9 cellular contexts compared by ENCODE assay signal in the genomic region with DNA sequence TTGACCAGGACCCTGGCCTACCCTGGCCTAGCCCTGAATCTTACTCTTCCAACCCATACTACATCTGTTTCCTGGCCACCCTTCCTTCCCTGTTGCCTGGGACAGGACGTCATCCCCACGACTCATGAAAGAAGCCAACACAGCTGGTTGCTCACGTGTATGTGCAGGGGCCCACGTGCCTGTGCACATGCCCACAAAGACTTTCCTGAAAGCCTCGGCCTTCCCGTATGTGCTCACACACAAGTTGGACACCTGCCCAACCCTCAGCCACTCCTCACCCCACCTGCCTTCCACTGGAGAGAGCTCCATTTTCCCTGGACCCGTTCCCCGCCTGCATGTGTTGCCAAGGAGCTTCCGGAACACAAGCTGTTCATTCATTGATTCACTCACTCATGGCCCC. TPM values are rescaled to one million over a fixed set of nuclear protein-coding genes. Genes with fewer than 3 reads are reported as not detected.
A peak's percentile ranks its signal among the peaks of the same experiment; 100 is the strongest.
DNase-seq lines count a peak whose midpoint lies in the region; TF ChIP-seq lines count a peak whose summit lies in the region.
"Had no signal": no experiment of that assay in that cellular context is flagged by ENCODE, and none has a peak within 500 bp of the region (broad histone marks: within the 10 kb centered on the region; RNA-seq: fewer than 3 reads in every experiment).

No MANE protein-coding gene starts in this region.

- POLR2A ChIA-PET in activated CD4-positive, alpha-beta memory T cell treated with anti-CD3 and anti-CD28 coated beads for 36 hours (lab: Charles Lee) = no interaction called here

- peak; percentile 79 for DNase-seq in Daoy (ENCODE audit: low read depth)
- DNase-seq in NCI-H510A treated with DMSO at 0.1 percent for 48 hours (lab: John Stamatoyannopoulos, UW) = peak; percentile 15
- DNase-seq in fibroblast of gingiva (ENCODE audit: low read depth) = peak; percentile 37
- DNase-seq in prostate gland (ENCODE audit: low spot score) = peak; percentile 83
- DNase-seq in activated gamma-delta T cell (lab: John Stamatoyannopoulos, UW) = no peak
- no peak for DNase-seq in activated CD4-positive, alpha-beta memory T cell treated with anti-CD3 and anti-CD28 coated beads for 36 hours
- no peak for DNase-seq in iPS-NIHi11 (ENCODE audit: low spot score)
- DNase-seq in activated CD8-positive, alpha-beta memory T cell treated with anti-CD3 and anti-CD28 coated beads, Interleukin-2, amount 50 U/mL, for 4 hours = no peak
- DNase-seq: effector CD8-positive, alpha-beta T cell had no signal

- no peak overlapping the region for H3K4me3 ChIP-seq in prostate gland

- no peak overlapping the region for H3K4me3 Mint-ChIP-seq in activated CD4-positive, alpha-beta memory T cell treated with anti-CD3 and anti-CD28 coated beads for 36 hours

- H3K36me3 Mint-ChIP-seq in activated CD4-positive, alpha-beta memory T cell treated with anti-CD3 and anti-CD28 coated beads for 36 hours = no peaks in the 10 kb centered on the region

- CTCF ChIA-PET in activated CD4-positive, alpha-beta memory T cell treated with anti-CD3 and anti-CD28 coated beads for 36 hours (lab: Charles Lee) = interaction anchor here (1.0 to 3.1 kb wide), 5 partner anchors 9 to 161 kb away, joined by 3 to 14 read pairs (median 3); no protein-coding TSS in a partner anchor

- no peak overlapping the region for H3K27ac Mint-ChIP-seq in activated CD4-positive, alpha-beta memory T cell treated with anti-CD3 and anti-CD28 coated beads for 36 hours

- no peaks in the 10 kb centered on the region for H3K36me3 ChIP-seq in prostate gland

- no peaks in the 10 kb centered on the region for H3K27me3 ChIP-seq in prostate gland (replicated peaks; ENCODE audit: insufficient read depth)

- H3K4me1 Mint-ChIP-seq in activated CD4-positive, alpha-beta memory T cell treated with anti-CD3 and anti-CD28 coated beads for 36 hours (ENCODE audit: low read depth) = no peaks in the 10 kb centered on the region

- H3K27ac ChIP-seq in prostate gland = no peak overlapping the region

- H3K27me3 Mint-ChIP-seq in activated CD4-positive, alpha-beta memory T cell treated with anti-CD3 and anti-CD28 coated beads for 36 hours = no peaks in the 10 kb centered on the region

- WGBS in prostate gland = 13% methylated on average over 9 of the region's 9 CpGs

- no peak for TF ChIP-seq CTCF in prostate gland (IDR thresholded peaks at IDR 0.05)

- no peak for TF ChIP-seq POLR2A in prostate gland (IDR thresholded peaks at IDR 0.05)

- no peaks in the 10 kb centered on the region for H3K9me3 Mint-ChIP-seq in activated CD4-positive, alpha-beta memory T cell treated with anti-CD3 and anti-CD28 coated beads for 36 hours

- intact Hi-C loops in prostate gland (cut with DNase I) = no loop called here
- intact Hi-C loops in activated CD4-positive, alpha-beta memory T cell treated with anti-CD3 and anti-CD28 coated beads for 36 hours (cut with micrococcal nuclease) = no loop called here

- H3K4me1 ChIP-seq in prostate gland (replicated peaks) = no peaks in the 10 kb centered on the region

- no peaks in the 10 kb centered on the region for H3K9me3 ChIP-seq in prostate gland

RNA-seq across cellular contexts. Expression of a gene that starts 7.0 kb away (rescaled TPM):
- 0.11 TPM in 1 of 2 replicates, not detected in the other for total RNA-seq in Daoy (2014; rRNA removed; shearing (Covaris generic))
- total RNA-seq in prostate gland = 1 to 10 TPM; 3.9 to 5.4 TPM
- total RNA-seq in activated CD4-positive, alpha-beta memory T cell treated with anti-CD3 and anti-CD28 coated beads for 36 hours = 1 to 10 TPM; 1.2 to 2.2 TPM

RNA-seq across cellular contexts. Expression of a gene that starts 21.5 kb away (rescaled TPM):
- not detected in 2 replicates for total RNA-seq in Daoy (2014; rRNA removed; shearing (Covaris generic))
- total RNA-seq in prostate gland = not detected
- not detected for total RNA-seq in activated CD4-positive, alpha-beta memory T cell treated with anti-CD3 and anti-CD28 coated beads for 36 hours

RNA-seq across cellular contexts. Expression of a gene that starts 53.1 kb away (rescaled TPM):
- total RNA-seq in Daoy (2014; rRNA removed; shearing (Covaris generic)) = 0.89 and 1.0 TPM in 2 replicates
- total RNA-seq in prostate gland = 10 to 100 TPM in 1 of 2 donors, 1 to 10 TPM in 1; 3.4 to 17.8 TPM
- total RNA-seq in activated CD4-positive, alpha-beta memory T cell treated with anti-CD3 and anti-CD28 coated beads for 36 hours = 10 to 100 TPM; 13.6 to 14.1 TPM

RNA-seq across cellular contexts. Expression of a gene that starts 55.7 kb away (rescaled TPM):
- 2,153 and 2,499 TPM in 2 replicates for total RNA-seq in Daoy (2014; rRNA removed; shearing (Covaris generic))
- 1,000 to 10,000 TPM; 2,194 to 3,634 TPM for total RNA-seq in prostate gland
- 1,000 to 10,000 TPM; 2,624 to 2,689 TPM for total RNA-seq in activated CD4-positive, alpha-beta memory T cell treated with anti-CD3 and anti-CD28 coated beads for 36 hours

Comparison
In these comparisons a context has a peak if more than half of its experiments do, and no peak if none do; other contexts are left out.
1. DNase-seq: peak in Daoy (single experiment), NCI-H510A treated with DMSO at 0.1 percent for 48 hours (single experiment), fibroblast of gingiva (single experiment) and prostate gland (single experiment); none in activated gamma-delta T cell (single experiment), activated CD4-positive, alpha-beta memory T cell treated with anti-CD3 and anti-CD28 coated beads for 36 hours (single experiment), iPS-NIHi11 (single experiment) and activated CD8-positive, alpha-beta memory T cell treated with anti-CD3 and anti-CD28 coated beads, Interleukin-2, amount 50 U/mL, for 4 hours (single experiment).